ENCODE assay signal across 1 cellular context in the genomic region with DNA sequence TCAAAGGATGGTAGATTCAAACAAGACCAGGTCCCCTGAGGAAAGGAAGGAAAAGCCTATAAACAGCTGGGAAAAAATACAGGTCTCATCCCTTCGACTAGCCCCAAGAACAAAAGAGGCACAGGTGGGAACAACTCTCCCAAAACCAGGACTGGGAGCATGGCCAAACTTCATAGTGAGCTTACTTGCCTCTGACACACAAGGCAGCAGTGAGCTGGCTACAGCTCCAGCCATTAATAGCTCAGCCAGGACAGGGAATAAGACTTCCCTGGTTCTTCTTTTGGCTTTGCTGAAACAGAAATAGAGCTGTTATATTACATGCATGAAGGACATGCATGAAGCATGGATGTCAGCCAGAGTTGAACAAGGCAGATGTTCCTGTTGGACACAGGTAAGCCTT.
TF ChIP-seq lines count a peak whose summit lies in the region.

A gene with protein sequence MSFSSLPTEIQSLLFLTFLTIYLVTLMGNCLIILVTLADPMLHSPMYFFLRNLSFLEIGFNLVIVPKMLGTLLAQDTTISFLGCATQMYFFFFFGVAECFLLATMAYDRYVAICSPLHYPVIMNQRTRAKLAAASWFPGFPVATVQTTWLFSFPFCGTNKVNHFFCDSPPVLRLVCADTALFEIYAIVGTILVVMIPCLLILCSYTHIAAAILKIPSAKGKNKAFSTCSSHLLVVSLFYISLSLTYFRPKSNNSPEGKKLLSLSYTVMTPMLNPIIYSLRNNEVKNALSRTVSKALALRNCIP (plus strand): TSS at position 97 of the 400 bp plus-strand sequence. CDS start 6,698 bp downstream, outside the sequence.

TF ChIP-seq in GM23338, 12 proteins besides CTCF, POLR2A, EP300 and RAD21 (continued from another document):
- TF ChIP-seq, protein P1, sequence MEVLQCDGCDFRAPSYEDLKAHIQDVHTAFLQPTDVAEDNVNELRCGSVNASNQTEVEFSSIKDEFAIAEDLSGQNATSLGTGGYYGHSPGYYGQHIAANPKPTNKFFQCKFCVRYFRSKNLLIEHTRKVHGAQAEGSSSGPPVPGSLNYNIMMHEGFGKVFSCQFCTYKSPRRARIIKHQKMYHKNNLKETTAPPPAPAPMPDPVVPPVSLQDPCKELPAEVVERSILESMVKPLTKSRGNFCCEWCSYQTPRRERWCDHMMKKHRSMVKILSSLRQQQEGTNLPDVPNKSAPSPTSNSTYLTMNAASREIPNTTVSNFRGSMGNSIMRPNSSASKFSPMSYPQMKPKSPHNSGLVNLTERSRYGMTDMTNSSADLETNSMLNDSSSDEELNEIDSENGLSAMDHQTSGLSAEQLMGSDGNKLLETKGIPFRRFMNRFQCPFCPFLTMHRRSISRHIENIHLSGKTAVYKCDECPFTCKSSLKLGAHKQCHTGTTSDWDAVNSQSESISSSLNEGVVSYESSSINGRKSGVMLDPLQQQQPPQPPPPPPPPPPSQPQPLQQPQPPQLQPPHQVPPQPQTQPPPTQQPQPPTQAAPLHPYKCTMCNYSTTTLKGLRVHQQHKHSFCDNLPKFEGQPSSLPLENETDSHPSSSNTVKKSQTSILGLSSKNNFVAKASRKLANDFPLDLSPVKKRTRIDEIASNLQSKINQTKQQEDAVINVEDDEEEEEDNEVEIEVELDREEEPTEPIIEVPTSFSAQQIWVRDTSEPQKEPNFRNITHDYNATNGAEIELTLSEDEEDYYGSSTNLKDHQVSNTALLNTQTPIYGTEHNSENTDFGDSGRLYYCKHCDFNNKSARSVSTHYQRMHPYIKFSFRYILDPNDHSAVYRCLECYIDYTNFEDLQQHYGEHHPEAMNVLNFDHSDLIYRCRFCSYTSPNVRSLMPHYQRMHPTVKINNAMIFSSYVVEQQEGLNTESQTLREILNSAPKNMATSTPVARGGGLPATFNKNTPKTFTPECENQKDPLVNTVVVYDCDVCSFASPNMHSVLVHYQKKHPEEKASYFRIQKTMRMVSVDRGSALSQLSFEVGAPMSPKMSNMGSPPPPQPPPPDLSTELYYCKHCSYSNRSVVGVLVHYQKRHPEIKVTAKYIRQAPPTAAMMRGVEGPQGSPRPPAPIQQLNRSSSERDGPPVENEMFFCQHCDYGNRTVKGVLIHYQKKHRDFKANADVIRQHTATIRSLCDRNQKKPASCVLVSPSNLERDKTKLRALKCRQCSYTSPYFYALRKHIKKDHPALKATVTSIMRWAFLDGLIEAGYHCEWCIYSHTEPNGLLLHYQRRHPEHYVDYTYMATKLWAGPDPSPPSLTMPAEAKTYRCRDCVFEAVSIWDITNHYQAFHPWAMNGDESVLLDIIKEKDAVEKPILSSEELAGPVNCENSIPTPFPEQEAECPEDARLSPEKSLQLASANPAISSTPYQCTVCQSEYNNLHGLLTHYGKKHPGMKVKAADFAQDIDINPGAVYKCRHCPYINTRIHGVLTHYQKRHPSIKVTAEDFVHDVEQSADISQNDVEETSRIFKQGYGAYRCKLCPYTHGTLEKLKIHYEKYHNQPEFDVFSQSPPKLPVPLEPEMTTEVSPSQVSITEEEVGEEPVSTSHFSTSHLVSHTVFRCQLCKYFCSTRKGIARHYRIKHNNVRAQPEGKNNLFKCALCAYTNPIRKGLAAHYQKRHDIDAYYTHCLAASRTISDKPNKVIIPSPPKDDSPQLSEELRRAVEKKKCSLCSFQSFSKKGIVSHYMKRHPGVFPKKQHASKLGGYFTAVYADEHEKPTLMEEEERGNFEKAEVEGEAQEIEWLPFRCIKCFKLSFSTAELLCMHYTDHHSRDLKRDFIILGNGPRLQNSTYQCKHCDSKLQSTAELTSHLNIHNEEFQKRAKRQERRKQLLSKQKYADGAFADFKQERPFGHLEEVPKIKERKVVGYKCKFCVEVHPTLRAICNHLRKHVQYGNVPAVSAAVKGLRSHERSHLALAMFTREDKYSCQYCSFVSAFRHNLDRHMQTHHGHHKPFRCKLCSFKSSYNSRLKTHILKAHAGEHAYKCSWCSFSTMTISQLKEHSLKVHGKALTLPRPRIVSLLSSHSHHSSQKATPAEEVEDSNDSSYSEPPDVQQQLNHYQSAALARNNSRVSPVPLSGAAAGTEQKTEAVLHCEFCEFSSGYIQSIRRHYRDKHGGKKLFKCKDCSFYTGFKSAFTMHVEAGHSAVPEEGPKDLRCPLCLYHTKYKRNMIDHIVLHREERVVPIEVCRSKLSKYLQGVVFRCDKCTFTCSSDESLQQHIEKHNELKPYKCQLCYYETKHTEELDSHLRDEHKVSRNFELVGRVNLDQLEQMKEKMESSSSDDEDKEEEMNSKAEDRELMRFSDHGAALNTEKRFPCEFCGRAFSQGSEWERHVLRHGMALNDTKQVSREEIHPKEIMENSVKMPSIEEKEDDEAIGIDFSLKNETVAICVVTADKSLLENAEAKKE (CRISPR knock-in tag; IDR thresholded peaks at IDR 0.05): no peak
- TF ChIP-seq EZH2 (IDR thresholded peaks at IDR 0.05; ENCODE audit: low read depth, unreplicated experiment) (no peak), STAT1 (IDR thresholded peaks at IDR 0.05; ENCODE audit: unreplicated experiment) (no peak), POLR2AphosphoS5 (IDR thresholded peaks at IDR 0.05; ENCODE audit: low read depth) (no peak), EZH2phosphoT487 (IDR thresholded peaks at IDR 0.05; ENCODE audit: unreplicated experiment) (no peak), ZNF331 (CRISPR knock-in tag; IDR thresholded peaks at IDR 0.05; ENCODE audit: low read depth) (no peak), JUNB (IDR thresholded peaks at IDR 0.05; ENCODE audit: unreplicated experiment) (no peak), NANOG (IDR thresholded peaks at IDR 0.05; ENCODE audit: borderline replicate concordance) (no peak)
TF ChIP-seq in GM23338: peak in this region for 0.
